1 cellular context compared by ENCODE assay signal in the genomic region with DNA sequence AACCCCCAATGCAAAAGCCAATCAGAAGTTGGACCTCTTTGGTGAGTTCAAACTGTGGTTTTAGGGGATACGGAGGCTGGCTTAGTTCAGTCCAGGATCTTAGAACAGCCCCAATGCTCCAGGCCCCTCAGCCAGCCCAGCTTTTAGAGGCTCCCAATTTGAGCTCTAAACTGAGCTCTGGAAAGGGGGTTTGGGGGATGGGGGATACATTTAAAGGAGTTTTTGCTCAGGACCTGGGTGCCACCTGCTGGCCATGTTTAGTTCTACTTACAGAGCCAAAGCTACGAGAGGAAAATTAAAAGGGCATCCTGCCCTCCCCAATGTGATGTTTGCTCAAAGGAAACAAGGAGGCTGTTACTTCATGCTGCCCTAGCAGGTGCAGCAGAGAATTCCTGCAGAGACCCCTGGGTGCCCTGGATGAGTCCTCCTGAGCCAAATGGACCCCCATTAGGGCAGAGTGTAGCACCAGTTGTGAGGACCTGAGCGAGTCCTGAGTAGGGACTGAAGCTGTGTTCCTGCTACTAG.
TF ChIP-seq lines count a peak whose summit lies in the region.

No MANE protein-coding gene starts in this region.

TF ChIP-seq in SK-N-SH treated with all-trans-retinoic acid at 6 μM for 48 hours, 23 proteins besides CTCF, POLR2A, EP300 and RAD21 (continued from another document):
- TF ChIP-seq PATZ1 (CRISPR knock-in tag; IDR thresholded peaks at IDR 0.05; ENCODE audit: borderline replicate concordance) (no peak), ISL1 (CRISPR knock-in tag; IDR thresholded peaks at IDR 0.05) (no peak)
